15 cellular contexts compared by ENCODE assay signal in genomic region chr13:41365636-41366035, GRCh38.
"Had no signal": no experiment of that assay in that cellular context is flagged by ENCODE, and none has a peak within 500 bp of the region (broad histone marks: within the 10 kb centered on the region; RNA-seq: fewer than 3 reads in every experiment).

No MANE protein-coding gene starts in this region.

- H3K4me3 ChIP-seq: adrenal gland, esophagus squamous epithelium, heart right ventricle, lung, pancreas had no signal

- H3K27me3 ChIP-seq: adrenal gland, esophagus squamous epithelium, heart right ventricle, pancreas had no signal

- H3K9me3 ChIP-seq: adrenal gland, esophagus squamous epithelium, heart right ventricle, pancreas had no signal

- H3K4me1 ChIP-seq: adrenal gland, esophagus squamous epithelium, heart right ventricle, pancreas had no signal

- H3K27ac ChIP-seq: adrenal gland, esophagus squamous epithelium, heart right ventricle, pancreas had no signal

- DNase-seq: activated naive CD4-positive, alpha-beta T cell treated with anti-CD3 and anti-CD28 coated beads, Interleukin-2, amount 50 U/mL, for 16 hours; activated T-cell treated with anti-CD3 and anti-CD28 coated beads for 4 hours; adrenal gland; effector CD8-positive, alpha-beta T cell; esophagus squamous epithelium; foreskin melanocyte; heart right ventricle; islet precursor cell; midbrain; pancreas; stimulated activated CD4-positive, alpha-beta T cell treated with anti-CD3 and anti-CD28 coated beads, Interleukin-1b, Interleukin-23, amount 100 ng/mL, for 48 hours had no signal

- FAIRE-seq: endothelial cell of umbilical vein had no signal

- ATAC-seq: activated T-helper 17 cell treated with anti-CD3 and anti-CD28 coated beads, Interleukin-2, amount 50 U/mL, for 72 hours; heart right ventricle; pancreas; sciatic nerve had no signal
